In the genomic region with DNA sequence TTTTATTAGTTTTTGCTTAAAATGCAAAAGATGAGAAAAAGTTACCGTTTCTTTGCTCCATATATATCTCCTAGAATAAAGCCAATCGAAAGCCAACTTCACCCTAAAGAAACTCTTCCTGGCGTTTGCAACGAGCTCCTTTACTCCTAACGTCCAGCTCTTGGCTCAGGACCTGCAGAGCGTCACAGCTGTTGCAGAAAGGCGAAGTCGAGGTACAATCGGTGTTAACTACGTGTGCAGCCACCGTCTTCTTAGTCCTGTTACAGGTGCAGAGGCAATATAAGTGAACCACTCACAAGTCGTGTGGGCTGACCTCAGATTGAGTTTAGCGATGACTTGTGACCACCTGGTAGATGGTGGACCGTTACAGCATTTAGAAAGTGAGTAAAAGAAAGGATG, we compare ENCODE assay signal across 13 cellular contexts.
DNase-seq lines count a peak whose midpoint lies in the region; ATAC-seq, FAIRE-seq and TF ChIP-seq lines count a peak whose summit lies in the region.
"Had no signal": no experiment of that assay in that cellular context is flagged by ENCODE, and none has a peak within 500 bp of the region (broad histone marks: within the 10 kb centered on the region; RNA-seq: fewer than 3 reads in every experiment).

No MANE protein-coding gene starts in this region.

- in situ Hi-C loops in IMR-90 (cut with MboI; ENCODE audit: low sequenced_read_pairs) (no loop called here), GM12878 (cut with MboI) (no loop called here)

- peak overlapping the region; percentile 42 for H3K4me3 ChIP-seq in IMR-90 (ENCODE audit: insufficient read depth, low read depth, low read length)
- no peak overlapping the region for H3K4me3 ChIP-seq in GM12878

- H4K20me1 ChIP-seq in IMR-90 (ENCODE audit: insufficient read depth, low read length) = no peaks in the 10 kb centered on the region
- H4K20me1 ChIP-seq in GM12878 (ENCODE audit: control insufficient read depth, insufficient read depth) = no peaks in the 10 kb centered on the region

- H2AK9ac ChIP-seq in IMR-90 (replicated peaks; ENCODE audit: low read depth, low read length, poor library complexity) = no peak overlapping the region

- no TSS peak for BruUV-seq in IMR-90 (replicated peaks; lab: Mats Ljungman, UMichigan)
- no TSS peak for BruUV-seq in GM12878 (replicated peaks; lab: Mats Ljungman, UMichigan)

- H2BK20ac ChIP-seq in IMR-90 (ENCODE audit: low read depth, low read length) = no peak overlapping the region

- H3K4me1 ChIP-seq in IMR-90 (ENCODE audit: control insufficient read depth, insufficient read depth, low read length) (no peaks in the 10 kb centered on the region), GM12878 (ENCODE audit: control insufficient read depth, insufficient read depth, low read length) (no peaks in the 10 kb centered on the region)

- no peak overlapping the region for H3K4ac ChIP-seq in IMR-90 (ENCODE audit: low read depth, low read length)

- H3K4me1 Mint-ChIP-seq in naive B cell = peaks cover 5 to 13% (median 9%) of the 10 kb centered on the region in 3 donors
- peaks cover 13% of the 10 kb centered on the region for H3K4me1 Mint-ChIP-seq in CD4-positive, alpha-beta T cell (ENCODE audit: low read depth)

- peaks cover 8 to 69% (median 34%) of the 10 kb centered on the region in 7 donors for H3K9me3 Mint-ChIP-seq in naive B cell
- H3K9me3 Mint-ChIP-seq in CD4-positive, alpha-beta T cell = peaks cover 28% of the 10 kb centered on the region

- DNase-seq in NCI-H1105 treated with DMSO at 0.1 percent for 48 hours (lab: John Stamatoyannopoulos, UW) (peak; percentile 27), NCI-H1105 (lab: John Stamatoyannopoulos, UW) (no peak), IMR-90 (no peak), GM12878 (ENCODE audit: low read depth, low spot score) (no peak), naive B cell (no peak), NCI-H187 (lab: John Stamatoyannopoulos, UW) (no peak)
- DNase-seq in CD4-positive, alpha-beta T cell = no peak
- DNase-seq: 8988T; effector memory CD4-positive, alpha-beta T cell; natural killer cell; stimulated activated CD4-positive, alpha-beta T cell treated with anti-CD3 and anti-CD28 coated beads, Interleukin-1b, Interleukin-23, amount 100 ng/mL, for 48 hours had no signal

- TF ChIP-seq CTCF in IMR-90 (conservative IDR thresholded peaks at IDR 0.05; ENCODE audit: low read depth, low read length) = no peak
- no peak for TF ChIP-seq CTCF in GM12878 (IDR thresholded peaks at IDR 0.05 in 2 of 3, conservative IDR thresholded peaks at IDR 0.05 in 1 of 3; ENCODE audit: control insufficient read depth in 2 of 3, extremely low read depth in 1 of 3, insufficient read depth in 1 of 3, low read depth in 3 of 3, low read length in 3 of 3)
- no peak for TF ChIP-seq CTCF in CD4-positive, alpha-beta T cell (IDR thresholded peaks at IDR 0.05)

- no peak overlapping the region for H3K14ac ChIP-seq in IMR-90 (replicated peaks; ENCODE audit: low read depth, low read length)

- ATAC-seq in IMR-90 (ENCODE audit: low read depth) = no peak
- no peak for ATAC-seq in GM12878
- ATAC-seq in naive B cell (ENCODE audit: low read depth in 2 of 2) = no peak
- ATAC-seq in GM21737 (IDR thresholded peaks at IDR 0.05; ENCODE audit: unreplicated experiment) = no peak
- ATAC-seq in CD4-positive, alpha-beta T cell (ENCODE audit: poor library complexity) = no peak
- ATAC-seq: natural killer cell had no signal

- H4K8ac ChIP-seq in IMR-90 (ENCODE audit: low read depth in 2 of 2, low read length in 2 of 2) = no peak overlapping the region

- no peak overlapping the region for H4K5ac ChIP-seq in IMR-90 (ENCODE audit: low read depth, low read length)

- H3K23ac ChIP-seq in IMR-90 (ENCODE audit: low read depth, low read length) = no peak overlapping the region

- CTCF ChIA-PET in IMR-90 (lab: Yijun Ruan, JAX) (no interaction called here), GM12878 (lab: Yijun Ruan, JAX) (interaction anchor here (1.4 kb wide), 1 partner anchor 205 kb away, joined by 3 read pairs; no protein-coding TSS in a partner anchor)
- CTCF ChIA-PET in CD4-positive, alpha-beta T cell (lab: Charles Lee) = interaction anchor here (0.9 kb wide), 1 partner anchor 27 kb away, joined by 3 read pairs; no protein-coding TSS in a partner anchor

- no peak overlapping the region for H2AK5ac ChIP-seq in IMR-90 (ENCODE audit: low read depth, low read length)

- RAD21 ChIA-PET in GM12878 (lab: Charles Lee; ENCODE audit: unreplicated experiment) = no interaction called here

- peaks cover 88 to 90% (median 89%) of the 10 kb centered on the region in 3 donors for H3K27me3 Mint-ChIP-seq in naive B cell
- H3K27me3 Mint-ChIP-seq in CD4-positive, alpha-beta T cell = peaks cover 99% of the 10 kb centered on the region

- intact Hi-C loops in IMR-90 (cut with micrococcal nuclease) (no loop called here), GM12878 (cut with micrococcal nuclease; ENCODE audit: unreplicated experiment) (no loop called here)
- intact Hi-C loops in CD4-positive, alpha-beta T cell (cut with DNase I, micrococcal nuclease) = loop anchor here in 1 of 2 experiments (5.0 kb wide), 1 partner anchor 73 kb away; no protein-coding TSS in a partner anchor

- H3K9me3 ChIP-seq in IMR-90 (ENCODE audit: control insufficient read depth, insufficient read depth, low read length) = no peaks in the 10 kb centered on the region
- peaks cover 3% of the 10 kb centered on the region; the same call in 2 of the 3 replicates for H3K9me3 ChIP-seq in GM12878 (replicated peaks; ENCODE audit: control insufficient read depth, insufficient read depth, low read length)
- peaks cover 54% of the 10 kb centered on the region for H3K9me3 ChIP-seq in CD4-positive, alpha-beta T cell (ENCODE audit: control insufficient read depth, low read length)

- TF ChIP-seq EP300 in GM12878 (IDR thresholded peaks at IDR 0.05; ENCODE audit: borderline replicate concordance in 1 of 2, control insufficient read depth in 1 of 2, low read depth in 2 of 2, low read length in 2 of 2) = no peak

- no peak overlapping the region for H2BK120ac ChIP-seq in IMR-90 (ENCODE audit: low read depth, low read length)

- no peaks in the 10 kb centered on the region for H3K9me1 ChIP-seq in IMR-90 (ENCODE audit: insufficient read depth, low read length)

- FAIRE-seq in GM12878 (lab: Jason Lieb, UNC) = no peak
- FAIRE-seq: TTC549 had no signal

- H3K4me2 ChIP-seq in IMR-90 (ENCODE audit: low read depth, low read length) (peak overlapping the region; percentile 92), GM12878 (ENCODE audit: control insufficient read depth, insufficient read depth) (peak overlapping the region; percentile 15; the same call in 1 of the 2 replicates)

- TF ChIP-seq RAD21 in IMR-90 (IDR thresholded peaks at IDR 0.05; ENCODE audit: low read length) (no peak), GM12878 (IDR thresholded peaks at IDR 0.05; ENCODE audit: insufficient read depth, low read depth, low read length) (no peak)

- no peak overlapping the region for H3K9ac ChIP-seq in IMR-90 (ENCODE audit: low read depth, low read length)
- H3K9ac ChIP-seq in GM12878 (ENCODE audit: control insufficient read depth, insufficient read depth, low read length) = no peak overlapping the region

- dilution Hi-C loops in IMR-90 (cut with HindIII; ENCODE audit: low sequenced_read_pairs, unreplicated experiment) = no loop called here

- SMC1A ChIA-PET in GM12878 (lab: Charles Lee; ENCODE audit: uncharacterized antibody, unreplicated experiment) = interaction anchor here (0.8 kb wide), 1 partner anchor 16 kb away, joined by 6 read pairs; no protein-coding TSS in a partner anchor

- no peak overlapping the region for H4K91ac ChIP-seq in IMR-90 (ENCODE audit: insufficient read depth, low read depth, low read length)

- H3K56ac ChIP-seq in IMR-90 (ENCODE audit: extremely low read depth, insufficient read depth, low read length) = no peak overlapping the region

- H3K79me1 ChIP-seq in IMR-90 (ENCODE audit: low read depth in 1 of 2, low read length in 2 of 2) = no peaks in the 10 kb centered on the region

- no peaks in the 10 kb centered on the region for H3K79me2 ChIP-seq in GM12878 (ENCODE audit: control insufficient read depth, insufficient read depth, low read length)

- H2BK5ac ChIP-seq in IMR-90 (ENCODE audit: low read depth, low read length, poor library complexity, severe bottlenecking) = no peak overlapping the region

- no peak overlapping the region for H3K27ac ChIP-seq in IMR-90 (ENCODE audit: insufficient read depth, low read length)
- H3K27ac ChIP-seq in GM12878 (ENCODE audit: control insufficient read depth, insufficient read depth) = no peak overlapping the region
- no peak overlapping the region for H3K27ac ChIP-seq in CD4-positive, alpha-beta T cell (ENCODE audit: low read depth, low read length)

- H2BK15ac ChIP-seq in IMR-90 (ENCODE audit: low read depth, low read length) = no peak overlapping the region

- peak overlapping the region in 2 of 8 donors; percentile 5 to 74 for H3K4me3 Mint-ChIP-seq in naive B cell
- no peak overlapping the region for H3K4me3 Mint-ChIP-seq in CD4-positive, alpha-beta T cell
- H3K4me3 Mint-ChIP-seq: natural killer cell had no signal

- H3K27me3 ChIP-seq in IMR-90 (ENCODE audit: control insufficient read depth, insufficient read depth, low read length) (peaks cover 41% of the 10 kb centered on the region), GM12878 (replicated peaks in 1 of 2; ENCODE audit: control insufficient read depth in 2 of 2, insufficient read depth in 2 of 2, low read length in 1 of 2) (peaks cover 10 to 16% of the 10 kb centered on the region in 2 experiments)
- peaks cover 95% of the 10 kb centered on the region for H3K27me3 ChIP-seq in CD4-positive, alpha-beta T cell (ENCODE audit: control insufficient read depth, insufficient read depth, low read length)

- POLR2A ChIA-PET in IMR-90 (lab: Charles Lee; ENCODE audit: unreplicated experiment) (no interaction called here), GM12878 (lab: Charles Lee) (no interaction called here)
- POLR2A ChIA-PET in CD4-positive, alpha-beta T cell (lab: Charles Lee) = no interaction called here

- TF ChIP-seq POLR2A in IMR-90 (IDR thresholded peaks at IDR 0.05; ENCODE audit: low read depth, low read length) (no peak), GM12878 (IDR thresholded peaks at IDR 0.05; ENCODE audit: low read depth, low read length) (no peak)

- no peaks in the 10 kb centered on the region for H3K36me3 ChIP-seq in IMR-90 (ENCODE audit: control insufficient read depth, insufficient read depth, low read length)
- H3K36me3 ChIP-seq in GM12878 (ENCODE audit: control insufficient read depth in 2 of 2, insufficient read depth in 2 of 2, low read length in 1 of 2) = no peaks in the 10 kb centered on the region

- WGBS in IMR-90 (ENCODE audit: extremely low coverage in 2 of 2, insufficient read length in 1 of 2), 2 experiments = 6% methylated on average over 6 of the region's 14 CpGs; no CpG with 5 or more reads in 1 of the 2 experiments
- WGBS in GM12878 (ENCODE audit: insufficient coverage, insufficient replicate concordance, low lambda C conversion rate, missing lambda C conversion rate) = 16% methylated on average over 14 of the region's 14 CpGs

- H3K36me3 Mint-ChIP-seq in naive B cell = peaks cover 4 to 50% of the 10 kb centered on the region in 2 donors
- peaks cover 11% of the 10 kb centered on the region for H3K36me3 Mint-ChIP-seq in CD4-positive, alpha-beta T cell (ENCODE audit: low read depth)

- H2AFZ ChIP-seq in IMR-90 (replicated peaks; ENCODE audit: low read length, poor library complexity) = no peak overlapping the region
- no peak overlapping the region for H2AFZ ChIP-seq in GM12878 (ENCODE audit: control insufficient read depth, low read depth, low read length)

- H3K18ac ChIP-seq in IMR-90 (ENCODE audit: low read depth, low read length) = no peak overlapping the region

- H3K27ac Mint-ChIP-seq in naive B cell = peak overlapping the region in 4 of 6 donors; percentile 6 to 94 (median 76)
- H3K27ac Mint-ChIP-seq in CD4-positive, alpha-beta T cell = no peak overlapping the region
- H3K27ac Mint-ChIP-seq: natural killer cell had no signal
